Comparison of ENCODE assay signal across 21 cellular contexts in the genomic region with DNA sequence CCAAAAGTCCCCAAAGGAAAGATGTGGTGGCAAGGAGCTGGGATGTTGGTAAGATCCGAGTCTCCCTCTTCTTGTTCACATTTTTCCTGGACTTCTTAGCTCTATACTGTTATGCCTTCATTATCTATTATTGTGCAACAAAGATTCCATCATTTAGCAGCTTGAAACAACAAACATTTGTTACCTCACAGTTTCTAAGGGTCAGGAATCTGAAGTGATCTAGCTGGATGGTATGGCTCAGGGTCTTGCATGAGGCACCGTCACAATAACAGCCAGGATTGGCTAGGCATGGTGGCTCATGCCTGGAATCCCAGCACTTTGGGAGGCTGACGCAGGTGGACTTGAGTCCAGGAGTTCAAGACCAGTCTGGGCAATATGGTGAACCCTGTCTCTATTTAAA. TPM values are rescaled to one million over a fixed set of nuclear protein-coding genes. Genes with fewer than 3 reads are reported as not detected.
DNase-seq lines count a peak whose midpoint lies in the region; ATAC-seq, FAIRE-seq and TF ChIP-seq lines count a peak whose summit lies in the region.
"Had no signal": no experiment of that assay in that cellular context is flagged by ENCODE, and none has a peak within 500 bp of the region (broad histone marks: within the 10 kb centered on the region; RNA-seq: fewer than 3 reads in every experiment).

No MANE protein-coding gene starts in this region.

- no peak for TF ChIP-seq EP300 in K562 (IDR thresholded peaks at IDR 0.05; ENCODE audit: low read length)

- POLR2A ChIA-PET in K562 (lab: Yijun Ruan, JAX): interaction anchor here (0.7 to 1.2 kb wide), 2 partner anchors 19 to 381 kb away, joined by 3 read pairs; no protein-coding TSS in a partner anchor

- no peak overlapping the region for H3K4me3 Mint-ChIP-seq in natural killer cell treated with Interleukin-12 subunit alpha and Interleukin-12 subunit beta and Interleukin-15 and Interleukin-18, amount 100 ng/mL, for 72 hours
- H3K4me3 Mint-ChIP-seq: B cell; CD4-positive, alpha-beta T cell; HFFc6 had no signal

- no peak overlapping the region for H3K4me2 ChIP-seq in K562 (ENCODE audit: insufficient read depth, low read length)

- no TSS peak for BruUV-seq in K562 (replicated peaks; lab: Mats Ljungman, UMichigan)

- DNase-seq in AG10803 (ENCODE audit: low read depth) (peak; percentile 25), HCEC 1CT (peak; percentile 2), K562 (ENCODE audit: extremely low read depth in 1 of 4, low spot score in 3 of 4) (no peak), foreskin fibroblast (peak; percentile 16 to 27), WERI-Rb-1 (no peak), GM03348 (ENCODE audit: low spot score) (no peak)
- no peak for DNase-seq in natural killer cell treated with Interleukin-12 subunit alpha and Interleukin-12 subunit beta and Interleukin-15 and Interleukin-18, amount 100 ng/mL, for 72 hours (ENCODE audit: low spot score)
- DNase-seq: ACHN; C1 segment of cervical spinal cord; Calu3; CD4-positive, alpha-beta T cell; DMS 273 treated with DMSO at 0.1 percent for 48 hours; DMS79; GDM1; HFFc6 had no signal

- H3K27me3 ChIP-seq in K562 (ENCODE audit: control insufficient read depth in 2 of 2, insufficient read depth in 2 of 2, low read length in 2 of 2): peaks cover 2 to 14% of the 10 kb centered on the region in 2 experiments; a peak in 4 of 5 replicates
- no peaks in the 10 kb centered on the region for H3K27me3 ChIP-seq in WERI-Rb-1 (ENCODE audit: insufficient read depth, low read depth, severe bottlenecking)

- H3K9ac ChIP-seq in K562 (ENCODE audit: insufficient read depth in 1 of 2, low read depth in 2 of 2, low read length in 2 of 2): no peak overlapping the region

- no peak for TF ChIP-seq POLR2A in K562 (conservative IDR thresholded peaks at IDR 0.05)

- 3% methylated on average over 3 of the region's 3 CpGs for WGBS in K562 (ENCODE audit: insufficient coverage, low coverage, missing lambda C conversion rate)

- intact Hi-C loops in K562 (cut with micrococcal nuclease): no loop called here

- H3K36me3 ChIP-seq in K562 (ENCODE audit: control insufficient read depth, insufficient read depth, low read length): no peaks in the 10 kb centered on the region
- H3K36me3 ChIP-seq in WERI-Rb-1: no peaks in the 10 kb centered on the region
- H3K36me3 ChIP-seq: HAP-1 had no signal

- no peaks in the 10 kb centered on the region for H3K36me3 Mint-ChIP-seq in natural killer cell treated with Interleukin-12 subunit alpha and Interleukin-12 subunit beta and Interleukin-15 and Interleukin-18, amount 100 ng/mL, for 72 hours

- H3K4me1 ChIP-seq in K562 (replicated peaks in 1 of 2; ENCODE audit: control insufficient read depth in 2 of 2, insufficient read depth in 2 of 2, low read length in 2 of 2): no peaks in the 10 kb centered on the region
- H3K4me1 ChIP-seq: HAP-1 had no signal

- no peaks in the 10 kb centered on the region for H3K4me1 Mint-ChIP-seq in natural killer cell treated with Interleukin-12 subunit alpha and Interleukin-12 subunit beta and Interleukin-15 and Interleukin-18, amount 100 ng/mL, for 72 hours (ENCODE audit: low read depth in 2 of 2)
- H3K4me1 Mint-ChIP-seq: B cell had no signal

- no peaks in the 10 kb centered on the region for H4K20me1 ChIP-seq in K562 (replicated peaks; ENCODE audit: control insufficient read depth, insufficient read depth, low read length)

- no peak for TF ChIP-seq RAD21 in K562 (CRISPR knock-in tag; conservative IDR thresholded peaks at IDR 0.05 in 1 of 2, IDR thresholded peaks at IDR 0.05 in 1 of 2)

- peaks cover 0 to 8% of the 10 kb centered on the region in 2 donors for H3K27me3 Mint-ChIP-seq in natural killer cell treated with Interleukin-12 subunit alpha and Interleukin-12 subunit beta and Interleukin-15 and Interleukin-18, amount 100 ng/mL, for 72 hours
- H3K27me3 Mint-ChIP-seq: B cell; CD4-positive, alpha-beta T cell had no signal

- ATAC-seq in K562 (no peak), HG03108 (IDR thresholded peaks at IDR 0.05; ENCODE audit: unreplicated experiment) (no peak)
- no peak for ATAC-seq in natural killer cell treated with Interleukin-12 subunit alpha and Interleukin-12 subunit beta and Interleukin-15 and Interleukin-18, amount 100 ng/mL, for 72 hours

- no peaks in the 10 kb centered on the region for H3K9me1 ChIP-seq in K562 (ENCODE audit: control insufficient read depth, insufficient read depth, low read length)

- H3K9me3 ChIP-seq in K562 (replicated peaks; ENCODE audit: control insufficient read depth, insufficient read depth, low read depth, low read length): no peaks in the 10 kb centered on the region
- H3K9me3 ChIP-seq in WERI-Rb-1 (ENCODE audit: severe bottlenecking): no peaks in the 10 kb centered on the region
- H3K9me3 ChIP-seq: HAP-1 had no signal

- CTCF ChIA-PET in K562 (lab: Yijun Ruan, JAX; ENCODE audit: low intra/inter-chr PET ratio): no interaction called here

- H3K27ac ChIP-seq in K562 (ENCODE audit: extremely low read depth, low read depth, low read length) (no peak overlapping the region), WERI-Rb-1 (no peak overlapping the region)

- no peaks in the 10 kb centered on the region for H3K79me2 ChIP-seq in K562 (ENCODE audit: control insufficient read depth, insufficient read depth, low read length)

- no peak overlapping the region for H3K27ac Mint-ChIP-seq in natural killer cell treated with Interleukin-12 subunit alpha and Interleukin-12 subunit beta and Interleukin-15 and Interleukin-18, amount 100 ng/mL, for 72 hours
- H3K27ac Mint-ChIP-seq: B cell; CD4-positive, alpha-beta T cell; HFFc6 had no signal

- in situ Hi-C loops in K562 (cut with MboI): no loop called here

- FAIRE-seq in K562 (lab: Jason Lieb, UNC): no peak
- FAIRE-seq: GM19239, H1, HTR-8/SVneo had no signal

- no peaks in the 10 kb centered on the region for H3K9me3 Mint-ChIP-seq in natural killer cell treated with Interleukin-12 subunit alpha and Interleukin-12 subunit beta and Interleukin-15 and Interleukin-18, amount 100 ng/mL, for 72 hours
- H3K9me3 Mint-ChIP-seq: CD4-positive, alpha-beta T cell; HFFc6 had no signal

- no peak overlapping the region for H2AFZ ChIP-seq in K562 (ENCODE audit: low read depth, low read length)

- H3K4me3 ChIP-seq in AG10803 (ENCODE audit: low read length) (no peak overlapping the region), K562 (no peak overlapping the region), foreskin fibroblast (ENCODE audit: low read depth in 1 of 2, low read length in 2 of 2) (no peak overlapping the region), WERI-Rb-1 (ENCODE audit: low read depth, low read length) (no peak overlapping the region)
- H3K4me3 ChIP-seq: HAP-1 had no signal

- TF ChIP-seq CTCF in AG10803 (conservative IDR thresholded peaks at IDR 0.05; ENCODE audit: low read length) (no peak), K562 (IDR thresholded peaks at IDR 0.05 in 2 of 3, conservative IDR thresholded peaks at IDR 0.05 in 1 of 3; ENCODE audit: insufficient read depth in 2 of 3, low read depth in 1 of 3, low read length in 3 of 3) (no peak), foreskin fibroblast (IDR thresholded peaks at IDR 0.05; ENCODE audit: low read depth, low read length) (no peak), WERI-Rb-1 (IDR thresholded peaks at IDR 0.05; ENCODE audit: low read depth, low read length) (no peak)

TF ChIP-seq in K562, 482 proteins besides CTCF, POLR2A, EP300 and RAD21:
- peak; percentile 38; the same call in 1 of the 2 replicates for TF ChIP-seq CEBPB (tag; IDR thresholded peaks at IDR 0.05)
- no peak for TF ChIP-seq SOX6 (IDR thresholded peaks at IDR 0.05)

RNA-seq across cellular contexts. Expression of a gene that starts 51.1 kb away (rescaled TPM):
- total RNA-seq in K562 (2011; cell fraction: chromatin; rRNA removed; ENCODE audit: low replicate concordance): 3.7 and 16.4 TPM in 2 replicates
- total RNA-seq in K562 (2011; cell fraction: nucleolus; rRNA removed): 1.7 and 3.3 TPM in 2 replicates
- 10.5 and 22.4 TPM in 2 replicates for total RNA-seq in K562 (2011; cell fraction: nucleoplasm; rRNA removed)
- total RNA-seq in K562 (2014; rRNA removed) (7.2 and 8.1 TPM in 2 replicates), K562 (2014; rRNA removed; fragmentation: Illumina TruSeq; extraction: Trizol) (14.9 and 18.9 TPM in 2 replicates), K562 (2015; rRNA removed; fragmentation: Illumina TruSeq; extraction: Trizol) (12.2 and 12.7 TPM in 2 replicates), K562 (2021) (16.5 and 19.0 TPM in 2 replicates)
- polyA plus RNA-seq in K562 (2011; rRNA removed) (15.8 and 21.2 TPM in 2 replicates), K562 (2014; fragmentation: Illumina TruSeq; extraction: Trizol) (17.6 and 19.8 TPM in 2 replicates), K562 (2014; fragmentation: Nextera tagmentation; extraction: Ambion mirVana) (1 to 10 TPM; 7.4 to 8.4 TPM), K562 (2014; rRNA removed) (11.5 and 12.2 TPM in 2 replicates)
- 5.2 and 11.1 TPM in 2 replicates for polyA plus RNA-seq in K562 (2011; cell fraction: cytosol; rRNA removed)
- 2.9 and 5.5 TPM in 2 replicates for polyA plus RNA-seq in K562 (2011; cell fraction: nucleus; rRNA removed)
- 10.2 and 10.3 TPM in 2 replicates for polyA plus RNA-seq in K562 (2012)
- polyA minus RNA-seq in K562 (2011; rRNA and poly(A)+ RNA removed): 16.2 and 19.1 TPM in 2 replicates
- 8.9 and 11.5 TPM in 2 replicates for polyA minus RNA-seq in K562 (2011; cell fraction: cytosol; rRNA and poly(A)+ RNA removed)
- 6.1 and 9.4 TPM in 2 replicates for polyA minus RNA-seq in K562 (2011; cell fraction: nucleus; rRNA and poly(A)+ RNA removed)
- total RNA-seq in natural killer cell treated with Interleukin-12 subunit alpha and Interleukin-12 subunit beta and Interleukin-15 and Interleukin-18, amount 100 ng/mL, for 72 hours: 10 to 100 TPM; 20.5 to 21.5 TPM

Comparison
In these comparisons a context has a peak if more than half of its experiments do, and no peak if none do; other contexts are left out.
1. DNase-seq: peak in AG10803 (single experiment), HCEC 1CT (single experiment) and foreskin fibroblast (2 of 2); none in K562 (0 of 4), WERI-Rb-1 (single experiment), natural killer cell treated with Interleukin-12 subunit alpha and Interleukin-12 subunit beta and Interleukin-15 and Interleukin-18, amount 100 ng/mL, for 72 hours (single experiment) and GM03348 (single experiment).